Comparison of ENCODE assay signal across 14 cellular contexts in genomic region chr3:45038096-45038455, GRCh38. TPM values are rescaled to one million over a fixed set of nuclear protein-coding genes. Genes with fewer than 3 reads are reported as not detected.
DNase-seq lines count a peak whose midpoint lies in the region; ATAC-seq, FAIRE-seq and TF ChIP-seq lines count a peak whose summit lies in the region.
"Had no signal": no experiment of that assay in that cellular context is flagged by ENCODE, and none has a peak within 500 bp of the region (broad histone marks: within the 10 kb centered on the region; RNA-seq: fewer than 3 reads in every experiment).

No MANE protein-coding gene starts in this region.

- H3K27me3 ChIP-seq in mammary epithelial cell (ENCODE audit: insufficient read depth, low read length) (no peaks in the 10 kb centered on the region), H1 (replicated peaks in 1 of 4; ENCODE audit: control insufficient read depth in 3 of 4, extremely low read depth in 1 of 4, insufficient read depth in 3 of 4, low read length in 3 of 4) (peaks cover 16 to 37% (median 33%) of the 10 kb centered on the region in 4 experiments), H9 (ENCODE audit: insufficient read depth, low read length) (peaks cover 20% of the 10 kb centered on the region; the same call in 1 of the 2 replicates)

- ATAC-seq in GM21515 (IDR thresholded peaks at IDR 0.05; ENCODE audit: unreplicated experiment) (no peak), HG02938 (IDR thresholded peaks at IDR 0.05; ENCODE audit: unreplicated experiment) (no peak)

- H3K9ac ChIP-seq in mammary epithelial cell (ENCODE audit: insufficient read depth, low read length) (no peak overlapping the region), H1 (replicated peaks in 1 of 4; ENCODE audit: extremely low read depth in 1 of 4, low read depth in 3 of 4, low read length in 3 of 4) (no peak overlapping the region), H9 (ENCODE audit: extremely low read depth, insufficient read length, low read length) (no peak overlapping the region)
- H3K9ac ChIP-seq: KMS-11 had no signal

- TF ChIP-seq EP300 in H1 (IDR thresholded peaks at IDR 0.05; ENCODE audit: borderline replicate concordance in 1 of 2, low read depth in 2 of 2, low read length in 2 of 2), result no peak

- H2BK120ac ChIP-seq in H1 (replicated peaks; ENCODE audit: low read depth, low read length) (no peak overlapping the region), H9 (ENCODE audit: low read depth, low read length, poor library complexity, severe bottlenecking) (no peak overlapping the region)

- no peak overlapping the region for H2BK5ac ChIP-seq in H1 (ENCODE audit: low read depth, low read length)
- H2BK5ac ChIP-seq in H9 (ENCODE audit: insufficient read length, low read length), result no peak overlapping the region

- WGBS in mammary epithelial cell (ENCODE audit: low coverage, missing lambda C conversion rate), result 0% methylated on average over 1 of the region's 1 CpG
- WGBS in H1 (ENCODE audit: extremely low coverage in 1 of 2, insufficient coverage in 1 of 2, insufficient read length in 1 of 2, insufficient replicate concordance in 2 of 2, low coverage in 1 of 2, low lambda C conversion rate in 2 of 2, missing lambda C conversion rate in 1 of 2), 2 experiments, result 14% methylated on average over 1 of the region's 1 CpG; no CpG with 5 or more reads in 1 of the 2 experiments
- no CpG with 5 or more reads among the region's 1 CpG for WGBS in H9 (ENCODE audit: extremely low coverage, insufficient read length, low lambda C conversion rate)

- dilution Hi-C loops in mammary epithelial cell (cut with HindIII; ENCODE audit: low sequenced_read_pairs), result no loop called here

- CTCF ChIA-PET in mammary epithelial cell (lab: Charles Lee; ENCODE audit: low non-redundant PET), result interaction anchor here (0.7 kb wide), 1 partner anchor 9 kb away, joined by 3 read pairs; no protein-coding TSS in a partner anchor
- CTCF ChIA-PET in MCF 10A (lab: Yijun Ruan, JAX), result interaction anchor here (0.6 to 11.2 kb wide), 32 partner anchors 10 to 1041 kb away, joined by 3 to 368 read pairs (median 3); no protein-coding TSS in a partner anchor
- CTCF ChIA-PET in OCI-LY7 (lab: Charles Lee; ENCODE audit: unreplicated experiment), result interaction anchor here (0.6 kb wide), 1 partner anchor 38 kb away, joined by 3 read pairs; no protein-coding TSS in a partner anchor
- CTCF ChIA-PET in H1 (lab: Charles Lee; ENCODE audit: partially characterized antibody), result interaction anchor here (0.6 to 13.7 kb wide), 36 partner anchors 10 to 989 kb away, joined by 3 to 263 read pairs (median 4); no protein-coding TSS in a partner anchor

- H3K4me3 Mint-ChIP-seq in MCF 10A (ENCODE audit: unreplicated experiment) (no peak overlapping the region), H9 (no peak overlapping the region)
- H3K4me3 Mint-ChIP-seq: B cell had no signal

- no peak overlapping the region for H2AK5ac ChIP-seq in H1 (ENCODE audit: low read depth, low read length)
- H2AK5ac ChIP-seq in H9 (ENCODE audit: insufficient read length, low read length), result no peak overlapping the region

- H2BK20ac ChIP-seq in H1 (ENCODE audit: low read length), result no peak overlapping the region
- H2BK20ac ChIP-seq in H9 (ENCODE audit: low read depth, low read length, poor library complexity, severe bottlenecking), result no peak overlapping the region

- H2BK12ac ChIP-seq in H1 (ENCODE audit: low read depth, low read length), result no peak overlapping the region
- H2BK12ac ChIP-seq in H9 (ENCODE audit: insufficient read length, low read depth, low read length), result no peak overlapping the region

- no peak overlapping the region for H3T11ph ChIP-seq in H9 (ENCODE audit: low read length)

- H3K27me3 Mint-ChIP-seq in MCF 10A (ENCODE audit: insufficient read depth, unreplicated experiment), result no peaks in the 10 kb centered on the region
- H3K27me3 Mint-ChIP-seq in H9 (ENCODE audit: low read depth), result peaks cover 60% of the 10 kb centered on the region

- no peak overlapping the region for H3K18ac ChIP-seq in H1 (ENCODE audit: extremely low read depth, low read length)
- no peak overlapping the region for H3K18ac ChIP-seq in H9 (ENCODE audit: insufficient read length, low read depth, low read length)

- H3K4ac ChIP-seq in H1 (replicated peaks; ENCODE audit: insufficient read length, low read depth, low read length) (no peak overlapping the region), H9 (ENCODE audit: low read depth, low read length) (no peak overlapping the region)

- H3K36me3 Mint-ChIP-seq in MCF 10A (ENCODE audit: insufficient read depth, unreplicated experiment) (no peaks in the 10 kb centered on the region), H9 (ENCODE audit: insufficient read depth in 1 of 3, low read depth in 3 of 3) (no peaks in the 10 kb centered on the region)

- peak; percentile 59 for DNase-seq in mammary epithelial cell
- no peak for DNase-seq in MCF 10A (ENCODE audit: unreplicated experiment)
- DNase-seq in OCI-LY7 (ENCODE audit: low spot score), result no peak
- DNase-seq in H1 (ENCODE audit: low read depth in 1 of 2, low spot score in 2 of 2), result no peak
- no peak for DNase-seq in SKM-1 (lab: John Stamatoyannopoulos, UW; ENCODE audit: unreplicated experiment)
- DNase-seq in H9, result no peak

- H4K5ac ChIP-seq in H1 (ENCODE audit: insufficient read length, low read depth, low read length) (no peak overlapping the region), H9 (ENCODE audit: insufficient read length, low read depth, low read length) (no peak overlapping the region)

- H3K27ac Mint-ChIP-seq in MCF 10A (ENCODE audit: low read depth, unreplicated experiment) (no peak overlapping the region), H9 (no peak overlapping the region)
- H3K27ac Mint-ChIP-seq: B cell had no signal

- H3K23me2 ChIP-seq in H1 (ENCODE audit: low read depth, low read length) (peaks cover 3% of the 10 kb centered on the region; the same call in 1 of the 2 replicates), H9 (ENCODE audit: insufficient read length, low read depth, low read length, poor library complexity, severe bottlenecking) (peaks cover 4% of the 10 kb centered on the region)

- BruUV-seq in mammary epithelial cell (replicated peaks; lab: Mats Ljungman, UMichigan) (no TSS peak), MCF 10A (replicated peaks; lab: Mats Ljungman, UMichigan) (no TSS peak), OCI-LY7 (replicated peaks; lab: Mats Ljungman, UMichigan) (no TSS peak)

- H3K56ac ChIP-seq in H1 (replicated peaks; ENCODE audit: insufficient read length, low read depth, low read length) (no peak overlapping the region), H9 (ENCODE audit: insufficient read length, low read depth, low read length) (no peak overlapping the region)

- H3K4me2 ChIP-seq in mammary epithelial cell (ENCODE audit: insufficient read depth, low read depth, low read length) (no peak overlapping the region), OCI-LY7 (ENCODE audit: low read length) (no peak overlapping the region), H1 (ENCODE audit: insufficient read depth in 1 of 2, low read depth in 2 of 2, low read length in 2 of 2) (no peak overlapping the region), H9 (ENCODE audit: insufficient read depth, insufficient read length, low read length) (no peak overlapping the region)
- H3K4me2 ChIP-seq: KMS-11 had no signal

- no peak for TF ChIP-seq POLR2A in H1 (IDR thresholded peaks at IDR 0.05; ENCODE audit: control extremely low read depth in 1 of 2, low read depth in 2 of 2, low read length in 2 of 2)

- H3K4me1 Mint-ChIP-seq in MCF 10A (ENCODE audit: insufficient read depth, unreplicated experiment) (peaks cover 4% of the 10 kb centered on the region), H9 (peaks cover 19 to 22% of the 10 kb centered on the region in 2 experiments)

- H3K27ac ChIP-seq in mammary epithelial cell (ENCODE audit: insufficient read depth, low read depth, low read length) (peak overlapping the region; percentile 33), OCI-LY7 (ENCODE audit: low read depth, low read length, poor library complexity, severe bottlenecking) (no peak overlapping the region), H1 (ENCODE audit: low read depth, low read length) (no peak overlapping the region), H9 (ENCODE audit: insufficient read length, low read depth, low read length) (no peak overlapping the region)
- H3K27ac ChIP-seq: 22Rv1, KMS-11, RWPE1 had no signal

- no peak overlapping the region for H2AFZ ChIP-seq in mammary epithelial cell (ENCODE audit: low read depth, low read length)
- no peak overlapping the region for H2AFZ ChIP-seq in OCI-LY7 (ENCODE audit: low read length)
- no peak overlapping the region for H2AFZ ChIP-seq in H1 (ENCODE audit: low read length)
- no peak overlapping the region for H2AFZ ChIP-seq in H9 (ENCODE audit: low read length)

- POLR2A ChIA-PET in MCF 10A (lab: Yijun Ruan, JAX), result interaction anchor here (0.7 to 1.6 kb wide), 2 partner anchors 172 to 186 kb away, joined by 3 to 4 read pairs; no protein-coding TSS in a partner anchor
- POLR2A ChIA-PET in OCI-LY7 (lab: Charles Lee), result no interaction called here
- POLR2A ChIA-PET in H1 (lab: Charles Lee; ENCODE audit: partially characterized antibody), result no interaction called here

- H4K8ac ChIP-seq in H1 (ENCODE audit: extremely low read depth, insufficient read depth, low read length) (no peak overlapping the region), H9 (replicated peaks; ENCODE audit: insufficient read length, low read depth, low read length) (no peak overlapping the region)

- no peak overlapping the region for H3K14ac ChIP-seq in H1 (ENCODE audit: insufficient read length)
- no peak overlapping the region for H3K14ac ChIP-seq in H9 (ENCODE audit: insufficient read depth, low read length)

- no peaks in the 10 kb centered on the region for H3K9me2 ChIP-seq in OCI-LY7 (ENCODE audit: insufficient read depth, low read length)

- H3K4me3 ChIP-seq in mammary epithelial cell (replicated peaks in 1 of 3; ENCODE audit: insufficient read depth in 1 of 3, low read depth in 2 of 3, low read length in 3 of 3) (no peak overlapping the region), OCI-LY7 (ENCODE audit: low read depth, low read length, poor library complexity, severe bottlenecking) (no peak overlapping the region), H1 (ENCODE audit: extremely low read depth in 1 of 4, insufficient read depth in 2 of 4, low read depth in 3 of 4, low read length in 4 of 4) (peak overlapping the region in 1 of 4 experiments; percentile 13; a peak in 1 of 8 replicates)

- intact Hi-C loops in mammary epithelial cell (cut with micrococcal nuclease) (loop anchor here (5.0 to 10.0 kb wide), 4 partner anchors 554 to 897 kb away; partner anchors contain the start of gene LIMD1), MCF 10A (cut with micrococcal nuclease) (loop anchor here (5.0 kb wide), 1 partner anchor 899 kb away; no protein-coding TSS in a partner anchor), OCI-LY7 (cut with micrococcal nuclease; ENCODE audit: unreplicated experiment) (loop anchor here (5.0 kb wide), 1 partner anchor 1039 kb away; no protein-coding TSS in a partner anchor)

- H3K79me2 ChIP-seq in mammary epithelial cell (ENCODE audit: insufficient read depth, low read length), result no peaks in the 10 kb centered on the region
- H3K79me2 ChIP-seq in OCI-LY7 (ENCODE audit: insufficient read depth, low read depth, low read length), result no peaks in the 10 kb centered on the region
- no peaks in the 10 kb centered on the region for H3K79me2 ChIP-seq in H1 (ENCODE audit: control insufficient read depth in 1 of 2, insufficient read depth in 2 of 2, low read length in 2 of 2)
- H3K79me2 ChIP-seq in H9 (ENCODE audit: insufficient read depth, low read length), result no peaks in the 10 kb centered on the region

- H3K9me3 Mint-ChIP-seq in MCF 10A (ENCODE audit: unreplicated experiment) (no peaks in the 10 kb centered on the region), H9 (0 out of 5 replicates have a peak, but pooled peaks cover 0 to 2% of the 10 kb centered on the region in 2 experiments)

- no peak for FAIRE-seq in H1 (lab: Jason Lieb, UNC)

- H3K9me3 ChIP-seq in mammary epithelial cell (replicated peaks; ENCODE audit: insufficient read depth, low read length), result no peaks in the 10 kb centered on the region
- H3K9me3 ChIP-seq in OCI-LY7 (ENCODE audit: low read length), result no peaks in the 10 kb centered on the region
- H3K9me3 ChIP-seq in H1 (ENCODE audit: insufficient read depth in 2 of 2, low read depth in 1 of 2, low read length in 1 of 2), result no peaks in the 10 kb centered on the region
- H3K9me3 ChIP-seq in H9 (ENCODE audit: control insufficient read depth, low read depth, low read length), result no peaks in the 10 kb centered on the region

- H3K79me1 ChIP-seq in H1 (ENCODE audit: low read depth, low read length) (no peaks in the 10 kb centered on the region), H9 (ENCODE audit: insufficient read depth, low read depth, low read length, poor library complexity, severe bottlenecking) (no peaks in the 10 kb centered on the region)

- H3K23ac ChIP-seq in H1 (ENCODE audit: insufficient read length), result no peak overlapping the region
- no peak overlapping the region for H3K23ac ChIP-seq in H9 (ENCODE audit: insufficient read length, low read depth, low read length)

- no peaks in the 10 kb centered on the region for H4K20me1 ChIP-seq in mammary epithelial cell (ENCODE audit: insufficient read depth, low read length)
- H4K20me1 ChIP-seq in OCI-LY7 (ENCODE audit: insufficient read depth, low read length), result no peaks in the 10 kb centered on the region
- peaks cover 0 to 3% of the 10 kb centered on the region in 2 experiments for H4K20me1 ChIP-seq in H1 (replicated peaks in 1 of 2; ENCODE audit: control insufficient read depth in 1 of 2, insufficient read depth in 2 of 2, low read length in 2 of 2)
- H4K20me1 ChIP-seq in H9 (ENCODE audit: control insufficient read depth, insufficient read depth, insufficient read length), result no peaks in the 10 kb centered on the region

- H4K91ac ChIP-seq in H1 (replicated peaks; ENCODE audit: insufficient read length, low read length) (no peak overlapping the region), H9 (ENCODE audit: insufficient read length, low read depth, low read length) (no peak overlapping the region)

- in situ Hi-C loops in mammary epithelial cell (cut with MboI; ENCODE audit: low sequenced_read_pairs in 2 of 2), result loop anchor here (5.0 to 25.0 kb wide), 4 partner anchors 179 to 627 kb away; no protein-coding TSS in a partner anchor

- no peaks in the 10 kb centered on the region for H3K36me3 ChIP-seq in mammary epithelial cell (ENCODE audit: insufficient read depth, low read length)
- no peaks in the 10 kb centered on the region for H3K36me3 ChIP-seq in OCI-LY7 (ENCODE audit: insufficient read depth, low read length)
- no peaks in the 10 kb centered on the region for H3K36me3 ChIP-seq in H1 (ENCODE audit: control insufficient read depth in 2 of 4, insufficient read depth in 4 of 4, low read length in 3 of 4)

- peaks cover 21% of the 10 kb centered on the region for H3K4me1 ChIP-seq in mammary epithelial cell (ENCODE audit: insufficient read depth, low read length)
- no peaks in the 10 kb centered on the region for H3K4me1 ChIP-seq in OCI-LY7 (ENCODE audit: insufficient read depth, low read length, poor library complexity, severe bottlenecking)
- peaks cover 2 to 6% (median 4%) of the 10 kb centered on the region in 4 experiments for H3K4me1 ChIP-seq in H1 (replicated peaks in 1 of 4; ENCODE audit: control insufficient read depth in 3 of 4, insufficient read depth in 4 of 4, low read length in 3 of 4)
- H3K4me1 ChIP-seq in H9 (ENCODE audit: insufficient read depth, low read length), result no peaks in the 10 kb centered on the region; the same call in 1 of the 2 replicates

- H2BK15ac ChIP-seq in H1 (ENCODE audit: low read length) (no peak overlapping the region), H9 (ENCODE audit: low read depth, low read length) (no peak overlapping the region)

- TF ChIP-seq CTCF in mammary epithelial cell (conservative IDR thresholded peaks at IDR 0.05 in 1 of 2, IDR thresholded peaks at IDR 0.05 in 1 of 2; ENCODE audit: extremely low read depth in 1 of 2, insufficient read depth in 1 of 2, low read depth in 1 of 2, low read length in 2 of 2), result no peak
- TF ChIP-seq CTCF in MCF 10A (IDR thresholded peaks at IDR 0.05; ENCODE audit: unreplicated experiment), result no peak
- 0 out of 2 replicates have a peak, but pooled peaks have one; percentile 4 for TF ChIP-seq CTCF in OCI-LY7 (conservative IDR thresholded peaks at IDR 0.05; ENCODE audit: low read length)
- TF ChIP-seq CTCF in H1 (IDR thresholded peaks at IDR 0.05; ENCODE audit: control extremely low read depth in 1 of 3, insufficient read depth in 1 of 3, low read depth in 1 of 3, low read length in 3 of 3), result no peak
- no peak for TF ChIP-seq CTCF in H9 (conservative IDR thresholded peaks at IDR 0.05)

- no peak for TF ChIP-seq RAD21 in H1 (IDR thresholded peaks at IDR 0.05 in 1 of 2, conservative IDR thresholded peaks at IDR 0.05 in 1 of 2; ENCODE audit: low read depth in 2 of 2, low read length in 2 of 2)

RNA-seq across cellular contexts. Expression of gene CLEC3B, which starts 12.0 kb away (rescaled TPM):
- total RNA-seq in mammary epithelial cell, result under 1 TPM in 1 of 2 donors, not detected in 1; 0.33 TPM
- 0.11 TPM for polyA plus RNA-seq in mammary epithelial cell
- polyA minus RNA-seq in mammary epithelial cell, result not detected
- not detected in 2 replicates for total RNA-seq in MCF 10A (2022)
- total RNA-seq in OCI-LY7 (2014; rRNA removed; shearing (Covaris generic)), result 1.3 TPM in 1 of 2 replicates, not detected in the other
- total RNA-seq in OCI-LY7 (2022), result not detected in 2 replicates
- not detected in 2 replicates for total RNA-seq in H1 (2021; fragmentation: NEBNext Ultra II Directional; extraction: Animal tissue kit (Norgen Biotek cat#: 25700))
- polyA plus RNA-seq in H1 (2011; rRNA removed), result 0.20 and 0.32 TPM in 2 replicates
- 0.22 TPM for polyA plus RNA-seq in H1 (2011; cell fraction: cytosol; rRNA removed)
- polyA plus RNA-seq in H1 (2011; cell fraction: nucleus; rRNA removed), result 0.56 TPM
- polyA plus RNA-seq in H1 (2012, experiment 1 of 2), result 0.45 TPM in 1 of 4 replicates, not detected in the others
- not detected for polyA plus RNA-seq in H1 (2012, experiment 2 of 2)
- polyA plus RNA-seq in H1 (2013, experiment 1 of 2), result 0.12 TPM
- 0.09 TPM for polyA plus RNA-seq in H1 (2013, experiment 2 of 2)
- not detected in 2 replicates for polyA minus RNA-seq in H1 (2011; rRNA and poly(A)+ RNA removed)
- polyA minus RNA-seq in H1 (2011; cell fraction: cytosol; rRNA and poly(A)+ RNA removed), result not detected
- polyA minus RNA-seq in H1 (2011; cell fraction: nucleus; rRNA and poly(A)+ RNA removed), result 0.70 TPM
- total RNA-seq in H9 (2021), result not detected in 2 replicates
- total RNA-seq: B cell, Calu3, SK-MEL-5 had no signal
